Comparison of ENCODE assay signal across 22 cellular contexts in genomic region chr3:34568766-34569165, GRCh38.
"Had no signal": no experiment of that assay in that cellular context is flagged by ENCODE, and none has a peak within 500 bp of the region (broad histone marks: within the 10 kb centered on the region; RNA-seq: fewer than 3 reads in every experiment).

No MANE protein-coding gene starts in this region.

- H3K27me3 ChIP-seq: body of pancreas, cardiac muscle cell, foreskin keratinocyte, ovary, suprapubic skin, tibial artery had no signal

- H3K4me1 ChIP-seq: body of pancreas, foreskin keratinocyte, prostate gland, suprapubic skin had no signal

- H3K9me3 ChIP-seq: body of pancreas, ovary, prostate gland, suprapubic skin had no signal

- H3K4me3 ChIP-seq: body of pancreas, cardiac muscle cell, ovary, prostate gland, suprapubic skin, tibial artery had no signal

- DNase-seq: activated CD4-positive, alpha-beta T cell treated with anti-CD3 and anti-CD28 coated beads for 4 hours; activated CD4-positive, alpha-beta T cell treated with anti-CD3 and anti-CD28 coated beads, Interleukin-2, amount 50 U/mL, for 4 hours; activated effector memory CD4-positive, alpha-beta T cell treated with Interleukin-2 at 50 U/mL for 16 hours; activated naive CD4-positive, alpha-beta T cell treated with Interleukin-2 at 50 U/mL for 16 hours; activated T-cell treated with anti-CD3 and anti-CD28 coated beads for 4 hours; anterior cingulate cortex; body of pancreas; cortex of kidney; effector memory CD8-positive, alpha-beta T cell; foreskin keratinocyte; midbrain; naive thymus-derived CD4-positive, alpha-beta T cell; ovary; retina; stimulated activated CD4-positive, alpha-beta T cell treated with anti-CD3 and anti-CD28 coated beads, Interleukin-15, amount 100 ng/mL, for 24 hours; stimulated activated CD4-positive, alpha-beta T cell treated with anti-CD3 and anti-CD28 coated beads, Interleukin-2, amount 100 ng/mL, for 24 hours; stimulated activated naive CD4-positive, alpha-beta T cell; tibial artery had no signal

- ATAC-seq: body of pancreas; effector memory CD8-positive, alpha-beta T cell; esophagus mucosa; foreskin keratinocyte; naive thymus-derived CD4-positive, alpha-beta T cell had no signal

- H3K27ac ChIP-seq: body of pancreas, cardiac muscle cell, foreskin keratinocyte, ovary, prostate gland, suprapubic skin, tibial artery had no signal

- H3K36me3 ChIP-seq: cardiac muscle cell, ovary, prostate gland, suprapubic skin, tibial artery had no signal
